ENCODE assay signal across 15 cellular contexts in the genomic region with DNA sequence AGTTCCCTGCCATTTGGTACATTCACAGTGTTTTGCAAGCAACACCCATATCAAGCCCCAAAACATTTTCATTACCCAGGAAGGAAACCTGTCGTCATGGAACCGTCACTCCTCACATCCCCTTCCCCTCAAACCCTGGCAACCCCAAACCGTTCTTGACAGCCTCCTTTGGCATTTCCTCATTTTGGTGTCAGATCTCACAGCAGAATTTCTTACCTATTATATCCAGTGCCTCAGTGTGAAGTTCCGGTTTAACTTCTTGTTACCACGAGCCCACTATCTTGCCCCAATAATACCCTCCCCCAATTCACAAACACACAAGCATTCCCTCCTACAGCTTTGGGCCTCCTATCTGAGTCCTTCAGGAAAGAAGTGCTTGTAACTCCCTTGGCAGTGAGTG. TPM values are rescaled to one million over a fixed set of nuclear protein-coding genes. Genes with fewer than 3 reads are reported as not detected.
A peak's percentile ranks its signal among the peaks of the same experiment; 100 is the strongest.
DNase-seq lines count a peak whose midpoint lies in the region; ATAC-seq, FAIRE-seq and TF ChIP-seq lines count a peak whose summit lies in the region.
"Not testable (repeated sequence)": the region's sequence is repeated elsewhere in the genome, so short reads cannot be mapped to it uniquely, and the experiment has no call there.
"Had no signal": no experiment of that assay in that cellular context is flagged by ENCODE, and none has a peak within 500 bp of the region (broad histone marks: within the 10 kb centered on the region; RNA-seq: fewer than 3 reads in every experiment).

No MANE protein-coding gene starts in this region.

- not testable (repeated sequence) for TF ChIP-seq EP300 in GM12878 (IDR thresholded peaks at IDR 0.05; ENCODE audit: borderline replicate concordance in 1 of 2, control insufficient read depth in 1 of 2, low read depth in 2 of 2, low read length in 2 of 2)

- H3K27me3 Mint-ChIP-seq in nephron (ENCODE audit: low read depth), result not testable (repeated sequence)

- not testable (repeated sequence) for H3K9ac ChIP-seq in GM12878 (ENCODE audit: control insufficient read depth, insufficient read depth, low read length)

- H3K9me3 Mint-ChIP-seq in nephron, result not testable (repeated sequence)

- not testable (repeated sequence) for H3K4me1 ChIP-seq in GM12878 (ENCODE audit: control insufficient read depth, insufficient read depth, low read length)

- H3K36me3 Mint-ChIP-seq in nephron (ENCODE audit: low read depth), result not testable (repeated sequence)

- POLR2A ChIA-PET in GM12878 (lab: Charles Lee), result not testable (repeated sequence)

- not testable (repeated sequence) for TF ChIP-seq POLR2A in GM12878 (IDR thresholded peaks at IDR 0.05; ENCODE audit: low read depth, low read length)

- not testable (repeated sequence) for FAIRE-seq in GM12878 (lab: Jason Lieb, UNC)
- peak; percentile 27 for FAIRE-seq in urothelium cell line (lab: Jason Lieb, UNC)

- TF ChIP-seq RAD21 in GM12878 (IDR thresholded peaks at IDR 0.05; ENCODE audit: insufficient read depth, low read depth, low read length), result not testable (repeated sequence)

- not testable (repeated sequence) for H3K36me3 ChIP-seq in GM12878 (ENCODE audit: control insufficient read depth in 2 of 2, insufficient read depth in 2 of 2, low read length in 1 of 2)

- H3K9me3 ChIP-seq in GM12878 (replicated peaks; ENCODE audit: control insufficient read depth, insufficient read depth, low read length), result not testable (repeated sequence)

- not testable (repeated sequence) for H3K4me2 ChIP-seq in GM12878 (ENCODE audit: control insufficient read depth, insufficient read depth)

- H3K27me3 ChIP-seq in HL-60 (ENCODE audit: insufficient read depth, poor library complexity, severe bottlenecking); GM12878 (replicated peaks in 1 of 2; ENCODE audit: control insufficient read depth in 2 of 2, insufficient read depth in 2 of 2, low read length in 1 of 2): not testable (repeated sequence)

- peak overlapping the region; percentile 55 to 89 (median 76) for H3K27ac Mint-ChIP-seq in nephron

- BruUV-seq in GM12878 (replicated peaks; lab: Mats Ljungman, UMichigan), result not testable (repeated sequence)

- 21% methylated on average over 5 of the region's 5 CpGs for WGBS in GM12878 (ENCODE audit: insufficient coverage, insufficient replicate concordance, low lambda C conversion rate, missing lambda C conversion rate)

- not testable (repeated sequence) for H2AFZ ChIP-seq in GM12878 (ENCODE audit: control insufficient read depth, low read depth, low read length)

- DNase-seq in AML-193 (lab: John Stamatoyannopoulos, UW) (peak; percentile 20 to 31), HL-60 (ENCODE audit: low read depth in 1 of 2, low spot score in 1 of 2) (peak in 1 of 2 experiments; percentile 37), MV-4-11 (lab: John Stamatoyannopoulos, UW) (peak; percentile 45), NOMO-1 treated with dmso at 0.1 percent for 144 hours (lab: John Stamatoyannopoulos, UW; ENCODE audit: unreplicated experiment) (peak; percentile 3), UCSD-AML1 (lab: John Stamatoyannopoulos, UW; ENCODE audit: unreplicated experiment) (peak; percentile 67)
- DNase-seq in GM12878 (ENCODE audit: low read depth, low spot score); urothelium cell line (ENCODE audit: low spot score): not testable (repeated sequence)

- H3K4me3 ChIP-seq in HL-60 (replicated peaks; ENCODE audit: insufficient read depth, low read length); GM12878: not testable (repeated sequence)

- ATAC-seq in GM12878, result not testable (repeated sequence)

- intact Hi-C loops in GM12878 (cut with micrococcal nuclease; ENCODE audit: unreplicated experiment), result not testable (repeated sequence)

- TF ChIP-seq CTCF in HL-60 (IDR thresholded peaks at IDR 0.05; ENCODE audit: insufficient read depth, low read length); GM12878 (IDR thresholded peaks at IDR 0.05 in 2 of 3, conservative IDR thresholded peaks at IDR 0.05 in 1 of 3; ENCODE audit: control insufficient read depth in 2 of 3, extremely low read depth in 1 of 3, insufficient read depth in 1 of 3, low read depth in 3 of 3, low read length in 3 of 3); nephron (IDR thresholded peaks at IDR 0.05; ENCODE audit: unreplicated experiment in 3 of 3): not testable (repeated sequence)

- not testable (repeated sequence) for H3K4me1 Mint-ChIP-seq in nephron

- RAD21 ChIA-PET in GM12878 (lab: Charles Lee; ENCODE audit: unreplicated experiment), result not testable (repeated sequence)

- not testable (repeated sequence) for H4K20me1 ChIP-seq in GM12878 (ENCODE audit: control insufficient read depth, insufficient read depth)

- not testable (repeated sequence) for H3K79me2 ChIP-seq in GM12878 (ENCODE audit: control insufficient read depth, insufficient read depth, low read length)

- SMC1A ChIA-PET in GM12878 (lab: Charles Lee; ENCODE audit: uncharacterized antibody, unreplicated experiment), result not testable (repeated sequence)

- CTCF ChIA-PET in GM12878 (lab: Yijun Ruan, JAX), result not testable (repeated sequence)

- H3K27ac ChIP-seq in HL-60 (replicated peaks), result peak overlapping the region; percentile 14; the same call in 1 of the 2 replicates
- not testable (repeated sequence) for H3K27ac ChIP-seq in GM12878 (ENCODE audit: control insufficient read depth, insufficient read depth)

- in situ Hi-C loops in GM12878 (cut with MboI), result not testable (repeated sequence)

- not testable (repeated sequence) for H3K4me3 Mint-ChIP-seq in nephron

TF ChIP-seq in GM12878, 131 proteins besides CTCF, POLR2A, EP300 and RAD21:
- peak; percentile 29; the same call in 1 of the 2 replicates for TF ChIP-seq SPI1 (IDR thresholded peaks at IDR 0.05; ENCODE audit: borderline replicate concordance, insufficient read depth, low read depth, low read length)

RNA-seq across cellular contexts. Expression of gene NAT8, which starts 16.0 kb away (rescaled TPM):
- not detected in 2 replicates for total RNA-seq in GM12878 (2013; cell fraction: nucleolus; rRNA removed)
- not detected in 2 replicates for total RNA-seq in GM12878 (2014; rRNA removed)
- not detected in 2 replicates for total RNA-seq in GM12878 (2014; rRNA removed; fragmentation: Illumina TruSeq; extraction: Trizol)
- not detected in 2 replicates for total RNA-seq in GM12878 (2021)
- polyA plus RNA-seq in GM12878 (2011; ENCODE audit: low read depth), result not detected
- not detected in 2 replicates for polyA plus RNA-seq in GM12878 (2011; rRNA removed)
- polyA plus RNA-seq in GM12878 (2011; cell fraction: cytosol; rRNA removed), result not detected in 2 replicates
- polyA plus RNA-seq in GM12878 (2011; cell fraction: nucleus; rRNA removed), result not detected in 2 replicates
- polyA plus RNA-seq in GM12878 (2012), result not detected in 2 replicates
- not detected in 2 replicates for polyA plus RNA-seq in GM12878 (2014; fragmentation: Illumina TruSeq; extraction: Trizol)
- polyA plus RNA-seq in GM12878 (2014; fragmentation: Nextera tagmentation; extraction: Ambion mirVana), result not detected
- polyA plus RNA-seq in GM12878 (2014; rRNA removed), result not detected in 2 replicates
- not detected for polyA plus RNA-seq in GM12878 (2016; fragmentation: Nextera tagmentation; extraction: Ambion mirVana)
- polyA minus RNA-seq in GM12878 (2011; rRNA and poly(A)+ RNA removed), result not detected in 2 replicates
- polyA minus RNA-seq in GM12878 (2011; cell fraction: cytosol; rRNA and poly(A)+ RNA removed), result not detected in 2 replicates
- polyA minus RNA-seq in GM12878 (2011; cell fraction: nucleus; rRNA and poly(A)+ RNA removed), result not detected in 2 replicates
- total RNA-seq: CD4-positive, CD25-positive, alpha-beta regulatory T cell; CD8-positive, alpha-beta memory T cell; G401; GM23248; H4; HT-29 had no signal
- polyA plus RNA-seq: A549; CD4-positive, CD25-positive, alpha-beta regulatory T cell; CD8-positive, alpha-beta memory T cell; GM23248 had no signal
